8 cellular contexts compared by ENCODE assay signal in the genomic region with DNA sequence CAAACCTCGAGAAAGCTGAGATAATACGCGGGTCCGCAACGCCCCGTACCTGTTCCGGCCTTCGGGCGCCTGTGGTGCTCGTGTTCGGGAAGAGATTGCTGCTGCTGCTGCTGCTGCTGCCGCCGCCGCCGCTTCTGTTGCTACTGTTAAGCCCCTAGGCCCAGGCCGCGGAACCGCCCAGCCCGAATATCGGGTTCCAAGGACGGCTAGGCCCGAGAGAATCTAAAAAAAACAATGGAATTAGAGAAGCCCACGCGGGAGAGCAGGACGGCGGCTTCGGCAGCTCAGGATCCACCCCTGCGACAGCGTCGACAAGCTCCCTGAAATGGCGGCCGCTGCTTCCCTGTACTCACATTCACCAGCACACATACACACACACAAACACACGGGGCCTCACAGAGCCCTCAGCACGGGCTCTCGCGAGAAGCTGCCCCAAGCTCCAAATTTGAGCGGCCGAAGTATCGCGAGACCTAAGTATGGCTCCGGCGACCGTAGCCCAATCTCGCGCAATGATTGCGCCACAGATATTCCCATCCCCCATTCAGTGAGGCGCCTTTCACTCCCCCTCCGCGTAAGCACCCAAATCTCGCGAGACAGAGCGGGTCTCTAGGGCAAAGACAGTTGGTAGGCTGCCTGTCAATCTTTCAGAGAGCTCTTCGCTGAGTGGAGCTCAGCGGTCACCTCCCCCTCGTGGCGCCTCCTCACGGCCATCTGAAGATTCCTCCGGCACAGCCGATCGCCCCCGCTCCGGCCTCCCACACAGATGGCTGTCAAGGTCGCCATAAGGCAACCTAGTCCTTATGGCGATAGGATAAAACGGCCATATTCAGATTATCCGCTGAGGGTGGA. TPM values are rescaled to one million over a fixed set of nuclear protein-coding genes. Genes with fewer than 3 reads are reported as not detected.
A peak's percentile ranks its signal among the peaks of the same experiment; 100 is the strongest.
DNase-seq lines count a peak whose midpoint lies in the region; ATAC-seq, FAIRE-seq and TF ChIP-seq lines count a peak whose summit lies in the region.

A gene (minus strand): TSS at position 369 of the 849 bp plus-strand sequence. CDS start 1,386 bp downstream, outside the sequence.

- H3K36me3 ChIP-seq in psoas muscle (ENCODE audit: insufficient read depth in 1 of 2, low read depth in 1 of 2) = peaks cover 7 to 38% of the 10 kb centered on the region in 2 donors

- H3K4me3 ChIP-seq in psoas muscle = peak within 1 kb of the TSS; percentile 94

- ATAC-seq in GM18499 (IDR thresholded peaks at IDR 0.05; ENCODE audit: insufficient read depth, unreplicated experiment) = peak; percentile 79
- ATAC-seq in HG02943 (IDR thresholded peaks at IDR 0.05; ENCODE audit: low read depth, unreplicated experiment) = peak; percentile 86
- peak; percentile 94 for ATAC-seq in left ventricle myocardium superior
- peak; percentile 92 to 94 (median 94) for ATAC-seq in psoas muscle

- TF ChIP-seq CTCF in psoas muscle (IDR thresholded peaks at IDR 0.05) = peak; percentile 41

- H3K4me1 ChIP-seq in psoas muscle = peaks cover 36% of the 10 kb centered on the region

- 0 to 1% (median 0%) methylated on average over 66 of the region's 66 CpGs for WGBS in psoas muscle, 3 donors

- intact Hi-C loops in T-helper 2 cell treated with Interferon-gamma antibody and Interleukin-4, amounts not matched to agents 100 ng/mL and 5 ng/mL, for 36 hours (cut with micrococcal nuclease) = loop anchor here (1.0 to 5.0 kb wide), 8 partner anchors 30 to 495 kb away; a partner anchor contains a TSS
- intact Hi-C loops in left ventricle myocardium superior (cut with micrococcal nuclease) (no loop called here), psoas muscle (cut with DNase I) (loop anchor here (1.0 to 5.0 kb wide), 2 partner anchors 26 to 140 kb away; no protein-coding TSS in a partner anchor)

- FAIRE-seq in urothelium cell line (lab: Jason Lieb, UNC) = peak; percentile 56

- no peaks in the 10 kb centered on the region for H3K9me3 ChIP-seq in psoas muscle

- H3K27me3 ChIP-seq in psoas muscle (ENCODE audit: insufficient read depth in 3 of 3, low read length in 2 of 3) = no peaks in the 10 kb centered on the region

- H3K27ac ChIP-seq in psoas muscle = peak within 1 kb of the TSS; percentile 95

- peak; percentile 98 for DNase-seq in NCI-H187 treated with DMSO at 0.1 percent for 48 hours (lab: John Stamatoyannopoulos, UW)
- DNase-seq in anterior cingulate cortex (lab: John Stamatoyannopoulos, UW) = peak; percentile 89 to 100 (median 99)
- peak; percentile 99 for DNase-seq in left ventricle myocardium superior
- peak; percentile 99 to 100 for DNase-seq in psoas muscle
- DNase-seq in urothelium cell line (ENCODE audit: low spot score) = peak; percentile 99

RNA-seq across cellular contexts. Expression of the gene that starts here (rescaled TPM):
- 398 and 400 TPM in 2 replicates for total RNA-seq in T-helper 2 cell treated with Interferon-gamma antibody and Interleukin-4, amounts not matched to agents 100 ng/mL and 5 ng/mL, for 36 hours
- total RNA-seq in left ventricle myocardium superior = 146 TPM
- 100 to 1,000 TPM in 3 of 4 donors, 10 to 100 TPM in 1; 93.0 to 171 (median 139) TPM for total RNA-seq in psoas muscle
- polyA plus RNA-seq in psoas muscle = 100 to 1,000 TPM; 115 to 151 (median 123) TPM

Comparison
In these comparisons a context has a peak if more than half of its experiments do, and no peak if none do; other contexts are left out.
1. Peak in every context shown above with its lines: DNase-seq, ATAC-seq, H3K4me3 ChIP-seq and H3K27ac ChIP-seq.